Comparison of ENCODE assay signal across 19 cellular contexts in genomic region chr5:170741801-170742200, GRCh38. TPM values are rescaled to one million over a fixed set of nuclear protein-coding genes. Genes with fewer than 3 reads are reported as not detected.
DNase-seq lines count a peak whose midpoint lies in the region; ATAC-seq and TF ChIP-seq lines count a peak whose summit lies in the region.
"Had no signal": no experiment of that assay in that cellular context is flagged by ENCODE, and none has a peak within 500 bp of the region (broad histone marks: within the 10 kb centered on the region; RNA-seq: fewer than 3 reads in every experiment).

No MANE protein-coding gene starts in this region.

- peak; percentile 44 for DNase-seq in right atrium auricular region (ENCODE audit: low spot score)
- no peak for DNase-seq in Right ventricle myocardium inferior (ENCODE audit: missing footprints)
- DNase-seq in ecto neural progenitor cell (ENCODE audit: low spot score): peak; percentile 39
- peak; percentile 90 for DNase-seq in esophagus muscularis mucosa (ENCODE audit: extremely low spot score)
- no peak for DNase-seq in activated naive CD4-positive, alpha-beta T cell treated with anti-CD3 and anti-CD28 coated beads, Interleukin-2, amount 50 U/mL, for 16 hours
- DNase-seq in omental fat pad (ENCODE audit: low spot score): no peak
- DNase-seq in activated CD4-positive, alpha-beta T cell treated with anti-CD3 and anti-CD28 coated beads, Interleukin-2, amount 10 ng/mL, durations not matched to agents 24 days and 14 days: no peak
- no peak for DNase-seq in stimulated activated CD4-positive, alpha-beta T cell treated with anti-CD3 and anti-CD28 coated beads, Interleukin-4, amount 100 ng/mL, for 24 hours
- DNase-seq: Caco-2; CD4-positive, CD25-positive, alpha-beta regulatory T cell; CD8-positive, alpha-beta T cell; DMS153; DND-41; GM23248; HCEC 1CT had no signal

- H3K4me3 ChIP-seq in right atrium auricular region (no peak overlapping the region), esophagus muscularis mucosa (no peak overlapping the region)
- H3K4me3 ChIP-seq: BLaER1, GM23248 had no signal

- no peaks in the 10 kb centered on the region for H3K9me3 Mint-ChIP-seq in activated CD4-positive, alpha-beta T cell treated with anti-CD3 and anti-CD28 coated beads, Interleukin-2, amount 10 ng/mL, durations not matched to agents 24 days and 14 days
- H3K9me3 Mint-ChIP-seq: CD8-positive, alpha-beta T cell had no signal

- no peaks in the 10 kb centered on the region for H3K36me3 ChIP-seq in right atrium auricular region
- no peaks in the 10 kb centered on the region for H3K36me3 ChIP-seq in esophagus muscularis mucosa
- H3K36me3 ChIP-seq: BLaER1 had no signal

- H3K4me1 ChIP-seq in right atrium auricular region (peaks cover 0 to 30% of the 10 kb centered on the region in 2 donors), esophagus muscularis mucosa (peaks cover 23 to 29% (median 26%) of the 10 kb centered on the region in 4 donors)

- ATAC-seq in Right ventricle myocardium inferior: no peak
- no peak for ATAC-seq in omental fat pad (ENCODE audit: low FRiP score)
- ATAC-seq: CD8-positive, alpha-beta T cell had no signal

- H3K4me1 Mint-ChIP-seq in activated CD4-positive, alpha-beta T cell treated with anti-CD3 and anti-CD28 coated beads, Interleukin-2, amount 10 ng/mL, durations not matched to agents 24 days and 14 days: peaks cover 2% of the 10 kb centered on the region

- TF ChIP-seq CTCF in right atrium auricular region (IDR thresholded peaks at IDR 0.05) (no peak), esophagus muscularis mucosa (IDR thresholded peaks at IDR 0.05) (no peak), omental fat pad (IDR thresholded peaks at IDR 0.05) (no peak)

- intact Hi-C loops in Right ventricle myocardium inferior (cut with DNase I) (loop anchor here (5.0 to 10.0 kb wide), 2 partner anchors 104 to 593 kb away; no protein-coding TSS in a partner anchor), esophagus muscularis mucosa (cut with DNase I) (loop anchor here (10.0 kb wide), 1 partner anchor 603 kb away; no protein-coding TSS in a partner anchor)
- intact Hi-C loops in activated CD4-positive, alpha-beta T cell treated with anti-CD3 and anti-CD28 coated beads, Interleukin-2, amount 10 ng/mL, durations not matched to agents 24 days and 14 days (cut with micrococcal nuclease): loop anchor here (10.0 kb wide), 2 partner anchors 483 to 603 kb away; no protein-coding TSS in a partner anchor

- H3K27me3 ChIP-seq in right atrium auricular region: no peaks in the 10 kb centered on the region
- peaks cover 0 to 23% (median 0%) of the 10 kb centered on the region in 4 donors for H3K27me3 ChIP-seq in esophagus muscularis mucosa
- H3K27me3 ChIP-seq: BLaER1 had no signal

- TF ChIP-seq EP300 in esophagus muscularis mucosa (IDR thresholded peaks at IDR 0.05): no peak

- H3K36me3 Mint-ChIP-seq in activated CD4-positive, alpha-beta T cell treated with anti-CD3 and anti-CD28 coated beads, Interleukin-2, amount 10 ng/mL, durations not matched to agents 24 days and 14 days (ENCODE audit: low read depth): no peaks in the 10 kb centered on the region
- H3K36me3 Mint-ChIP-seq: CD4-positive, CD25-positive, alpha-beta regulatory T cell; CD8-positive, alpha-beta T cell had no signal

- TF ChIP-seq POLR2A in esophagus muscularis mucosa (IDR thresholded peaks at IDR 0.05; ENCODE audit: low read depth): no peak

- no peak overlapping the region for H3K27ac Mint-ChIP-seq in activated CD4-positive, alpha-beta T cell treated with anti-CD3 and anti-CD28 coated beads, Interleukin-2, amount 10 ng/mL, durations not matched to agents 24 days and 14 days
- H3K27ac Mint-ChIP-seq: B cell; CD4-positive, CD25-positive, alpha-beta regulatory T cell; CD8-positive, alpha-beta T cell had no signal

- H3K27me3 Mint-ChIP-seq in activated CD4-positive, alpha-beta T cell treated with anti-CD3 and anti-CD28 coated beads, Interleukin-2, amount 10 ng/mL, durations not matched to agents 24 days and 14 days: peaks cover 17% of the 10 kb centered on the region

- H3K27ac ChIP-seq in right atrium auricular region (no peak overlapping the region), esophagus muscularis mucosa (replicated peaks in 1 of 4) (no peak overlapping the region)
- H3K27ac ChIP-seq: 22Rv1, BLaER1, C4-2B, GM23248 had no signal

- no peaks in the 10 kb centered on the region for H3K9me3 ChIP-seq in right atrium auricular region
- H3K9me3 ChIP-seq in esophagus muscularis mucosa: no peaks in the 10 kb centered on the region
- H3K9me3 ChIP-seq: BLaER1, Caco-2 had no signal

- no peak overlapping the region for H3K4me3 Mint-ChIP-seq in activated CD4-positive, alpha-beta T cell treated with anti-CD3 and anti-CD28 coated beads, Interleukin-2, amount 10 ng/mL, durations not matched to agents 24 days and 14 days
- H3K4me3 Mint-ChIP-seq: B cell; CD4-positive, CD25-positive, alpha-beta regulatory T cell; CD8-positive, alpha-beta T cell had no signal

- 69% methylated on average over 8 of the region's 8 CpGs for WGBS in esophagus muscularis mucosa

RNA-seq across cellular contexts. Expression of gene GABRP, which starts 41.7 kb away (rescaled TPM):
- total RNA-seq in right atrium auricular region (under 1 TPM in 1 of 2 donors, not detected in 1; 0.16 TPM), Right ventricle myocardium inferior (0.14 TPM), esophagus muscularis mucosa (under 1 TPM in 1 of 4 donors, not detected in 3; 0.42 TPM), omental fat pad (under 1 TPM in 2 of 4 donors, not detected in 2; 0.69 to 0.74 TPM)
- total RNA-seq in activated CD4-positive, alpha-beta T cell treated with anti-CD3 and anti-CD28 coated beads, Interleukin-2, amount 10 ng/mL, durations not matched to agents 24 days and 14 days: not detected in 2 replicates
- total RNA-seq: B cell; CD4-positive, CD25-positive, alpha-beta regulatory T cell; CD8-positive, alpha-beta T cell; GM23248 had no signal

Comparison
In these comparisons a context has a peak if more than half of its experiments do, and no peak if none do; other contexts are left out.
1. DNase-seq: peak in right atrium auricular region (single experiment), ecto neural progenitor cell (single experiment) and esophagus muscularis mucosa (single experiment); none in Right ventricle myocardium inferior (single experiment), activated naive CD4-positive, alpha-beta T cell treated with anti-CD3 and anti-CD28 coated beads, Interleukin-2, amount 50 U/mL, for 16 hours (single experiment), omental fat pad (single experiment), activated CD4-positive, alpha-beta T cell treated with anti-CD3 and anti-CD28 coated beads, Interleukin-2, amount 10 ng/mL, durations not matched to agents 24 days and 14 days (single experiment) and stimulated activated CD4-positive, alpha-beta T cell treated with anti-CD3 and anti-CD28 coated beads, Interleukin-4, amount 100 ng/mL, for 24 hours (single experiment).